ENCODE assay signal across 12 cellular contexts in genomic region chr6:16769986-16770376, GRCh38. TPM values are rescaled to one million over a fixed set of nuclear protein-coding genes. Genes with fewer than 3 reads are reported as not detected.
DNase-seq lines count a peak whose midpoint lies in the region; ATAC-seq, FAIRE-seq and TF ChIP-seq lines count a peak whose summit lies in the region.
"Had no signal": no experiment of that assay in that cellular context is flagged by ENCODE, and none has a peak within 500 bp of the region (broad histone marks: within the 10 kb centered on the region; RNA-seq: fewer than 3 reads in every experiment).

No MANE protein-coding gene starts in this region.

- H3K4me3 Mint-ChIP-seq in CD4-positive, alpha-beta memory T cell: no peak overlapping the region
- H3K4me3 Mint-ChIP-seq in CD14-positive monocyte: no peak overlapping the region

- H3K79me2 ChIP-seq in endothelial cell of umbilical vein (ENCODE audit: control insufficient read depth, insufficient read depth, low read length) (no peaks in the 10 kb centered on the region), osteoblast (ENCODE audit: insufficient read depth, low read length) (no peaks in the 10 kb centered on the region)

- no peak for TF ChIP-seq POLR2A in endothelial cell of umbilical vein (IDR thresholded peaks at IDR 0.05; ENCODE audit: low read depth, low read length)

- peaks cover 45% of the 10 kb centered on the region for H3K4me1 ChIP-seq in CD4-positive, alpha-beta memory T cell (ENCODE audit: insufficient read depth, low read length)
- H3K4me1 ChIP-seq in endothelial cell of umbilical vein (ENCODE audit: control insufficient read depth, extremely low read depth, insufficient read depth, low read length) (peaks cover 46% of the 10 kb centered on the region), osteoblast (ENCODE audit: insufficient read depth, low read length) (peaks cover 60% of the 10 kb centered on the region), small intestine (ENCODE audit: control insufficient read depth in 2 of 2, insufficient read depth in 1 of 2, low read depth in 1 of 2, low read length in 1 of 2) (peaks cover 0 to 6% of the 10 kb centered on the region in 2 donors)

- no peak for TF ChIP-seq CTCF in endothelial cell of umbilical vein (IDR thresholded peaks at IDR 0.05; ENCODE audit: extremely low read depth in 1 of 2, insufficient read depth in 1 of 2, low read depth in 1 of 2, low read length in 2 of 2)
- no peak for TF ChIP-seq CTCF in osteoblast (IDR thresholded peaks at IDR 0.05; ENCODE audit: extremely low read depth, low read depth, low read length)
- TF ChIP-seq CTCF in CD14-positive monocyte (IDR thresholded peaks at IDR 0.05): no peak

- no peak overlapping the region for H3K27ac ChIP-seq in CD4-positive, alpha-beta memory T cell (ENCODE audit: low read depth, low read length)
- peak overlapping the region; percentile 84 for H3K27ac ChIP-seq in endothelial cell of umbilical vein (ENCODE audit: insufficient read depth, low read depth, low read length)
- H3K27ac ChIP-seq in osteoblast (ENCODE audit: low read depth, low read length): peak overlapping the region; percentile 86
- H3K27ac ChIP-seq in small intestine (ENCODE audit: low read depth in 1 of 2, low read length in 1 of 2): no peak overlapping the region
- H3K27ac ChIP-seq: KMS-11 had no signal

- intact Hi-C loops in CD4-positive, alpha-beta memory T cell (cut with micrococcal nuclease): loop anchor here (1.0 to 5.0 kb wide), 3 partner anchors 9 to 49 kb away; partner anchors contain the start of gene ATXN1
- intact Hi-C loops in endothelial cell of umbilical vein (cut with micrococcal nuclease) (loop anchor here (1.0 to 5.0 kb wide), 5 partner anchors 242 to 553 kb away; no protein-coding TSS in a partner anchor), CD14-positive monocyte (cut with micrococcal nuclease) (loop anchor here (5.0 to 10.0 kb wide), 8 partner anchors 85 to 438 kb away; no protein-coding TSS in a partner anchor)

- CTCF ChIA-PET in CD4-positive, alpha-beta memory T cell (lab: Charles Lee; ENCODE audit: partially characterized antibody): interaction anchor here (1.5 to 9.4 kb wide), 10 partner anchors 8 to 448 kb away, joined by 3 to 83 read pairs (median 14); partner anchors contain the start of gene ATXN1
- CTCF ChIA-PET in endothelial cell of umbilical vein (lab: Charles Lee): interaction anchor here (1.0 to 10.2 kb wide), 11 partner anchors 8 to 437 kb away, joined by 3 to 112 read pairs (median 18); partner anchors contain the start of gene ATXN1

- no peaks in the 10 kb centered on the region for H3K27me3 ChIP-seq in CD4-positive, alpha-beta memory T cell (ENCODE audit: insufficient read depth, low read length)
- H3K27me3 ChIP-seq in endothelial cell of umbilical vein (ENCODE audit: control insufficient read depth in 2 of 2, insufficient read depth in 2 of 2, low read length in 2 of 2) (no peaks in the 10 kb centered on the region), osteoblast (ENCODE audit: insufficient read depth, low read length) (no peaks in the 10 kb centered on the region), small intestine (ENCODE audit: control insufficient read depth in 2 of 2, insufficient read depth in 2 of 2, low read length in 2 of 2) (no peaks in the 10 kb centered on the region)

- peaks cover 35 to 66% (median 48%) of the 10 kb centered on the region in 4 donors for H3K4me1 Mint-ChIP-seq in CD4-positive, alpha-beta memory T cell
- H3K4me1 Mint-ChIP-seq in CD14-positive monocyte: peaks cover 46% of the 10 kb centered on the region

- no peak overlapping the region for H3K4me3 ChIP-seq in CD4-positive, alpha-beta memory T cell (ENCODE audit: low read length in 2 of 2)
- no peak overlapping the region for H3K4me3 ChIP-seq in endothelial cell of umbilical vein (replicated peaks in 1 of 3; ENCODE audit: insufficient read depth in 1 of 3, low read depth in 1 of 3, low read length in 3 of 3)
- no peak overlapping the region for H3K4me3 ChIP-seq in osteoblast (ENCODE audit: insufficient read depth, low read length)
- H3K4me3 ChIP-seq in small intestine (ENCODE audit: low read depth in 1 of 2, low read length in 2 of 2): no peak overlapping the region

- H3K9me3 ChIP-seq in CD4-positive, alpha-beta memory T cell (ENCODE audit: control insufficient read depth in 1 of 2, low read length in 2 of 2): no peaks in the 10 kb centered on the region
- H3K9me3 ChIP-seq in endothelial cell of umbilical vein (replicated peaks; ENCODE audit: control insufficient read depth, insufficient read depth, low read length) (no peaks in the 10 kb centered on the region), osteoblast (ENCODE audit: low read depth, low read length) (no peaks in the 10 kb centered on the region), small intestine (ENCODE audit: control insufficient read depth, low read depth) (no peaks in the 10 kb centered on the region)

- FAIRE-seq in endothelial cell of umbilical vein (lab: Jason Lieb, UNC) (no peak), small intestine (lab: Jason Lieb, UNC) (no peak)

- POLR2A ChIA-PET in CD4-positive, alpha-beta memory T cell (lab: Charles Lee; ENCODE audit: partially characterized antibody): interaction anchor here (2.0 to 2.3 kb wide), 2 partner anchors 8 to 11 kb away, joined by 10 to 36 read pairs; partner anchors contain the start of gene ATXN1
- POLR2A ChIA-PET in endothelial cell of umbilical vein (lab: Charles Lee): no interaction called here

- no peaks in the 10 kb centered on the region for H3K36me3 ChIP-seq in CD4-positive, alpha-beta memory T cell (ENCODE audit: insufficient read depth, low read length)
- H3K36me3 ChIP-seq in endothelial cell of umbilical vein (ENCODE audit: control insufficient read depth in 2 of 2, extremely low read depth in 1 of 2, insufficient read depth in 2 of 2, low read length in 2 of 2) (no peaks in the 10 kb centered on the region), osteoblast (ENCODE audit: insufficient read depth, low read length) (no peaks in the 10 kb centered on the region), small intestine (ENCODE audit: control insufficient read depth in 2 of 2, insufficient read depth in 2 of 2, low read length in 2 of 2) (no peaks in the 10 kb centered on the region)

- H3K36me3 Mint-ChIP-seq in CD4-positive, alpha-beta memory T cell: no peaks in the 10 kb centered on the region
- H3K36me3 Mint-ChIP-seq in CD14-positive monocyte: peaks cover 0 to 4% of the 10 kb centered on the region in 2 donors

- peak overlapping the region; percentile 86 for H3K4me2 ChIP-seq in endothelial cell of umbilical vein (ENCODE audit: insufficient read depth, low read length)
- H3K4me2 ChIP-seq in osteoblast (ENCODE audit: insufficient read depth, low read length): peak overlapping the region; percentile 63
- H3K4me2 ChIP-seq: KMS-11 had no signal

- H3K27ac Mint-ChIP-seq in CD4-positive, alpha-beta memory T cell: peak overlapping the region; percentile 30 to 97 (median 61)
- peak overlapping the region in 3 of 7 donors; percentile 37 to 64 (median 56) for H3K27ac Mint-ChIP-seq in CD14-positive monocyte

- 66 to 86% (median 84%) methylated on average over 5 of the region's 5 CpGs for WGBS in small intestine, 3 donors

- no peaks in the 10 kb centered on the region for H3K9me1 ChIP-seq in endothelial cell of umbilical vein (replicated peaks; ENCODE audit: control insufficient read depth, extremely low read depth, insufficient read depth, low read length)

- DNase-seq in CD4-positive, alpha-beta memory T cell: no peak
- DNase-seq in NCI-H226: peak; percentile 84
- peak; percentile 60 for DNase-seq in endothelial cell of umbilical vein (ENCODE audit: low read depth, low spot score)
- DNase-seq in osteoblast (ENCODE audit: insufficient read length, low spot score, missing footprints): peak; percentile 62
- DNase-seq in stimulated activated CD4-positive, alpha-beta T cell treated with anti-CD3 and anti-CD28 coated beads, Interleukin-4, amount 100 ng/mL, for 24 hours: no peak
- DNase-seq in CD14-positive monocyte (ENCODE audit: low spot score): no peak
- DNase-seq in small intestine: no peak
- DNase-seq: activated CD4-positive, CD25-positive, alpha-beta regulatory T cell; caudate nucleus; trophoblast cell had no signal

- peak overlapping the region; percentile 17 for H3K9ac ChIP-seq in endothelial cell of umbilical vein (replicated peaks; ENCODE audit: extremely low read depth, insufficient read depth, low read length)
- H3K9ac ChIP-seq: KMS-11 had no signal

- ATAC-seq in esophagus mucosa: no peak

- H2AFZ ChIP-seq in endothelial cell of umbilical vein (ENCODE audit: low read depth, low read length) (peak overlapping the region; percentile 66), osteoblast (ENCODE audit: low read length) (peak overlapping the region; percentile 45)

- H4K20me1 ChIP-seq in endothelial cell of umbilical vein (replicated peaks; ENCODE audit: control insufficient read depth, extremely low read depth, insufficient read depth, low read length) (no peaks in the 10 kb centered on the region), osteoblast (ENCODE audit: insufficient read depth, low read length) (no peaks in the 10 kb centered on the region)

- no peaks in the 10 kb centered on the region for H3K27me3 Mint-ChIP-seq in CD4-positive, alpha-beta memory T cell
- H3K27me3 Mint-ChIP-seq in CD14-positive monocyte (ENCODE audit: low read depth in 3 of 3): peaks cover 0 to 2% (median 0%) of the 10 kb centered on the region in 3 donors

- dilution Hi-C loops in endothelial cell of umbilical vein (cut with MboI; ENCODE audit: extremely low pct_ligation_motif_present, low sequenced_read_pairs): no loop called here

- no peaks in the 10 kb centered on the region for H3K9me3 Mint-ChIP-seq in CD4-positive, alpha-beta memory T cell
- no peaks in the 10 kb centered on the region for H3K9me3 Mint-ChIP-seq in CD14-positive monocyte

- no TSS peak for BruUV-seq in endothelial cell of umbilical vein (replicated peaks; lab: Mats Ljungman, UMichigan)

TF ChIP-seq in endothelial cell of umbilical vein, 7 proteins besides CTCF, POLR2A, EP300 and RAD21 (continues in another document):
- TF ChIP-seq FOS (IDR thresholded peaks at IDR 0.05; ENCODE audit: borderline replicate concordance, insufficient read depth, low read length): peak; percentile 49

RNA-seq across cellular contexts. Expression of gene ATXN1, which starts 8.7 kb away (rescaled TPM):
- 10 to 100 TPM; 94.7 to 97.4 TPM for total RNA-seq in CD4-positive, alpha-beta memory T cell
- 10 to 100 TPM; 10.5 to 19.1 TPM for polyA plus RNA-seq in CD4-positive, alpha-beta memory T cell
- total RNA-seq in endothelial cell of umbilical vein (33.0 and 34.1 TPM in 2 replicates), osteoblast (44.2 and 48.5 TPM in 2 replicates), esophagus mucosa (29.3 TPM)
- polyA plus RNA-seq in endothelial cell of umbilical vein (16.4 and 23.3 TPM in 2 replicates), CD14-positive monocyte (10 to 100 TPM in 1 of 2 donors, 1 to 10 TPM in 1; 8.8 to 10.9 TPM), small intestine (1 to 10 TPM; 4.6 to 6.5 (median 5.4) TPM)
- polyA plus RNA-seq in endothelial cell of umbilical vein (2011; cell fraction: cytosol; rRNA removed): 9.0 and 9.5 TPM in 2 replicates
- 23.7 and 25.8 TPM in 2 replicates for polyA plus RNA-seq in endothelial cell of umbilical vein (2011; cell fraction: nucleus; rRNA removed)
- 8.1 and 10.2 TPM in 2 replicates for polyA plus RNA-seq in endothelial cell of umbilical vein (2012)
- 70.2 and 70.9 TPM in 2 replicates for polyA minus RNA-seq in endothelial cell of umbilical vein
- polyA minus RNA-seq in endothelial cell of umbilical vein (2011; cell fraction: cytosol; rRNA and poly(A)+ RNA removed): 4.3 TPM
- polyA minus RNA-seq in endothelial cell of umbilical vein (2011; cell fraction: nucleus; rRNA and poly(A)+ RNA removed): 90.2 and 138 TPM in 2 replicates

Comparison
In these comparisons a context has a peak if more than half of its experiments do, and no peak if none do; other contexts are left out.
1. DNase-seq: peak in NCI-H226 (single experiment), endothelial cell of umbilical vein (single experiment) and osteoblast (single experiment); none in CD4-positive, alpha-beta memory T cell (0 of 5), stimulated activated CD4-positive, alpha-beta T cell treated with anti-CD3 and anti-CD28 coated beads, Interleukin-4, amount 100 ng/mL, for 24 hours (single experiment), CD14-positive monocyte (single experiment) and small intestine (single experiment).
2. H3K27ac ChIP-seq: peak in endothelial cell of umbilical vein (single experiment) and osteoblast (single experiment); none in CD4-positive, alpha-beta memory T cell (single experiment) and small intestine (0 of 2).